Comparison of ENCODE assay signal across 13 cellular contexts in the genomic region with DNA sequence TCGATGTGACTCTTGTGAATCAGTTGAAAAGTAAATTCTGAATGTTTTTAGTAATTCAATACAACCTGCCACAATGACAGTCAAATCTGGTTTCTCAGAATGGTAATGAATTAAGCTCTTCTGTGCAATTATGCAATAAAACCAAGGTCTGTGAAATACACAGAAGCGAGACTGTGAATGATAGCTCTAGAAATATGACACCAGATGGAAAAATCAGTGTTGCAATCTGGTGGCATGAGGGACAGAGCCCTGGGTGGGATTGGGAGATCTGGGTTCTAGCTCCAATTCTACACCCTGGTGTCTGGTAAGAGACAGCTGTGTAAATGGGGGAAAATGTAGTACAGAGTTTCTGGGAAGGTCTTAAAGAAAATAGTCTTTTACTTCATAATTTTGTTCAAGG.
DNase-seq lines count a peak whose midpoint lies in the region; ATAC-seq lines count a peak whose summit lies in the region.
"Had no signal": no experiment of that assay in that cellular context is flagged by ENCODE, and none has a peak within 500 bp of the region (broad histone marks: within the 10 kb centered on the region; RNA-seq: fewer than 3 reads in every experiment).

No MANE protein-coding gene starts in this region.

- intact Hi-C loops in posterior vena cava (cut with DNase I) = no loop called here

- DNase-seq in GM03348 (ENCODE audit: low spot score) (peak; percentile 31), NCI-H1694 treated with DMSO at 0.1 percent for 48 hours (lab: John Stamatoyannopoulos, UW) (peak; percentile 95), SK-N-DZ (ENCODE audit: low spot score) (peak; percentile 43), left kidney (ENCODE audit: low read depth, low spot score) (peak; percentile 17), posterior vena cava (ENCODE audit: low spot score) (no peak), NCI-H82 (lab: John Stamatoyannopoulos, UW) (no peak)
- DNase-seq: activated gamma-delta T cell; DND-41; H9; naive thymus-derived CD4-positive, alpha-beta T cell; stimulated activated CD4-positive, alpha-beta T cell treated with anti-CD3 and anti-CD28 coated beads, Interleukin-2, amount 100 ng/mL, for 24 hours had no signal

- ATAC-seq in GM21737 (IDR thresholded peaks at IDR 0.05; ENCODE audit: unreplicated experiment) (no peak), HG02840 (IDR thresholded peaks at IDR 0.05; ENCODE audit: low FRiP score, unreplicated experiment) (no peak)
- ATAC-seq: naive thymus-derived CD4-positive, alpha-beta T cell had no signal

Comparison
In these comparisons a context has a peak if more than half of its experiments do, and no peak if none do; other contexts are left out.
1. DNase-seq: peak in GM03348 (single experiment), NCI-H1694 treated with DMSO at 0.1 percent for 48 hours (single experiment), SK-N-DZ (single experiment) and left kidney (single experiment); none in posterior vena cava (single experiment) and NCI-H82 (single experiment).